In the genomic region with DNA sequence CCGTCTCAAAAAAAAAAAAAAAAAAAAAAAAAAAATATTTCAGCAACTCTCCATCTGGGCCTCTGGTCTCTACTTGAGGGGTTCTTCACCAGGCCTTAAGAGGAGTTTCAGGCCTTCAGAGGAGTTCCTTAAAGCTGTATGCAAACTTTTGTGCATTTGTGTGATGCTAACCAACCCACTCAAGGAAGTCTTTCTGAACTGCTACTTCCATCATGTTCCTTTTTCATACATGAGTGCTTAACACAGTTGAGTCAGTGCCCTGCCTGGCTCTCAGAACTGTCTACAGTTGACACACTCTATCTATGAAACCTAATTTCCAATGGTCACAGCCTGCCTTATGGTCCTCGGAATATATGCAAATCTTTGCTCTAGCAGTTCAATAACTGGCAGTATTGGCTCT, we compare ENCODE assay signal across 14 cellular contexts.
DNase-seq lines count a peak whose midpoint lies in the region; ATAC-seq and TF ChIP-seq lines count a peak whose summit lies in the region.
"Had no signal": no experiment of that assay in that cellular context is flagged by ENCODE, and none has a peak within 500 bp of the region (broad histone marks: within the 10 kb centered on the region; RNA-seq: fewer than 3 reads in every experiment).

No MANE protein-coding gene starts in this region.

- CTCF ChIA-PET in RWPE1 (lab: Yijun Ruan, JAX) = interaction anchor here (0.6 kb wide), 1 partner anchor 9 kb away, joined by 3 read pairs; no protein-coding TSS in a partner anchor
- CTCF ChIA-PET in activated CD8-positive, alpha-beta T cell treated with anti-CD3 and anti-CD28 coated beads, Interleukin-2, amount 10 ng/mL, durations not matched to agents 7 days and 5 days (lab: Charles Lee) = no interaction called here

- H3K9ac ChIP-seq in muscle layer of colon (ENCODE audit: low read length) = no peak overlapping the region
- H3K9ac ChIP-seq: parathyroid adenoma had no signal

- H3K4me1 Mint-ChIP-seq in activated CD8-positive, alpha-beta T cell treated with anti-CD3 and anti-CD28 coated beads, Interleukin-2, amount 10 ng/mL, durations not matched to agents 7 days and 5 days (ENCODE audit: low read depth) = peaks cover 5% of the 10 kb centered on the region
- peaks cover 2 to 43% (median 5%) of the 10 kb centered on the region in 4 donors for H3K4me1 Mint-ChIP-seq in naive thymus-derived CD8-positive, alpha-beta T cell

- no peaks in the 10 kb centered on the region for H3K27me3 ChIP-seq in muscle layer of colon (ENCODE audit: control insufficient read depth in 1 of 2, insufficient read depth in 2 of 2, low read length in 2 of 2)

- no peak for DNase-seq in RWPE1 (ENCODE audit: low spot score)
- no peak for DNase-seq in cardiac septum (ENCODE audit: low spot score)
- DNase-seq in activated CD8-positive, alpha-beta T cell treated with anti-CD3 and anti-CD28 coated beads, Interleukin-2, amount 10 ng/mL, durations not matched to agents 7 days and 5 days = no peak
- DNase-seq in naive thymus-derived CD8-positive, alpha-beta T cell = no peak
- DNase-seq: activated CD4-positive, CD25-positive, alpha-beta regulatory T cell treated with anti-CD3 and anti-CD28 coated beads, Interleukin-2, amount 50 U/mL, for 72 hours; activated gamma-delta T cell treated with Interleukin-2 at 50 U/mL for 16 hours; NCI-H2171; SHP77 treated with DMSO at 0.1 percent for 48 hours had no signal

- no peaks in the 10 kb centered on the region for H3K36me3 Mint-ChIP-seq in activated CD8-positive, alpha-beta T cell treated with anti-CD3 and anti-CD28 coated beads, Interleukin-2, amount 10 ng/mL, durations not matched to agents 7 days and 5 days (ENCODE audit: low read depth)
- no peaks in the 10 kb centered on the region for H3K36me3 Mint-ChIP-seq in naive thymus-derived CD8-positive, alpha-beta T cell

- peak overlapping the region; percentile 50 for H3K27ac ChIP-seq in muscle layer of colon (ENCODE audit: low read depth, low read length)
- H3K27ac ChIP-seq in RWPE1 = no peak overlapping the region
- H3K27ac ChIP-seq: parathyroid adenoma had no signal

- H3K27me3 Mint-ChIP-seq in activated CD8-positive, alpha-beta T cell treated with anti-CD3 and anti-CD28 coated beads, Interleukin-2, amount 10 ng/mL, durations not matched to agents 7 days and 5 days (ENCODE audit: low read depth) = peaks cover 7% of the 10 kb centered on the region
- H3K27me3 Mint-ChIP-seq in naive thymus-derived CD8-positive, alpha-beta T cell = peaks cover 0 to 17% (median 4%) of the 10 kb centered on the region in 5 donors

- intact Hi-C loops in cardiac septum (cut with DNase I) = no loop called here

- H3K36me3 ChIP-seq in muscle layer of colon (ENCODE audit: insufficient read depth, low read length) = no peaks in the 10 kb centered on the region

- H3K9me3 Mint-ChIP-seq in activated CD8-positive, alpha-beta T cell treated with anti-CD3 and anti-CD28 coated beads, Interleukin-2, amount 10 ng/mL, durations not matched to agents 7 days and 5 days (ENCODE audit: insufficient read depth) = no peaks in the 10 kb centered on the region
- H3K9me3 Mint-ChIP-seq in naive thymus-derived CD8-positive, alpha-beta T cell = no peaks in the 10 kb centered on the region

- no peak for TF ChIP-seq CTCF in RWPE1 (conservative IDR thresholded peaks at IDR 0.05; ENCODE audit: low read depth)

- no peak overlapping the region for H3K4me3 Mint-ChIP-seq in activated CD8-positive, alpha-beta T cell treated with anti-CD3 and anti-CD28 coated beads, Interleukin-2, amount 10 ng/mL, durations not matched to agents 7 days and 5 days
- H3K4me3 Mint-ChIP-seq in naive thymus-derived CD8-positive, alpha-beta T cell = no peak overlapping the region

- H3K4me3 ChIP-seq in muscle layer of colon (ENCODE audit: low read depth in 1 of 2, low read length in 2 of 2) = no peak overlapping the region

- H3K4me1 ChIP-seq in muscle layer of colon (ENCODE audit: insufficient read depth, low read length) = peaks cover 16% of the 10 kb centered on the region
- H3K4me1 ChIP-seq: parathyroid adenoma had no signal

- no peaks in the 10 kb centered on the region for H3K9me3 ChIP-seq in muscle layer of colon (ENCODE audit: low read length)

- POLR2A ChIA-PET in RWPE1 (lab: Yijun Ruan, JAX; ENCODE audit: low non-redundant PET) = no interaction called here
- POLR2A ChIA-PET in activated CD8-positive, alpha-beta T cell treated with anti-CD3 and anti-CD28 coated beads, Interleukin-2, amount 10 ng/mL, durations not matched to agents 7 days and 5 days (lab: Charles Lee) = no interaction called here
- POLR2A ChIA-PET in naive thymus-derived CD8-positive, alpha-beta T cell (lab: Charles Lee) = no interaction called here

- H3K27ac Mint-ChIP-seq in activated CD8-positive, alpha-beta T cell treated with anti-CD3 and anti-CD28 coated beads, Interleukin-2, amount 10 ng/mL, durations not matched to agents 7 days and 5 days = no peak overlapping the region
- H3K27ac Mint-ChIP-seq in naive thymus-derived CD8-positive, alpha-beta T cell = no peak overlapping the region

- ATAC-seq in GM18868 (IDR thresholded peaks at IDR 0.05; ENCODE audit: unreplicated experiment) (peak; percentile 51), GM21737 (IDR thresholded peaks at IDR 0.05; ENCODE audit: unreplicated experiment) (peak; percentile 29), HG03432 (IDR thresholded peaks at IDR 0.05; ENCODE audit: unreplicated experiment) (peak; percentile 39)
- no peak for ATAC-seq in activated CD8-positive, alpha-beta T cell treated with anti-CD3 and anti-CD28 coated beads, Interleukin-2, amount 10 ng/mL, durations not matched to agents 7 days and 5 days
- no peak for ATAC-seq in naive thymus-derived CD8-positive, alpha-beta T cell
- ATAC-seq: left lobe of liver had no signal

Comparison
In these comparisons a context has a peak if more than half of its experiments do, and no peak if none do; other contexts are left out.
1. ATAC-seq: peak in GM18868 (single experiment), GM21737 (single experiment) and HG03432 (single experiment); none in activated CD8-positive, alpha-beta T cell treated with anti-CD3 and anti-CD28 coated beads, Interleukin-2, amount 10 ng/mL, durations not matched to agents 7 days and 5 days (single experiment) and naive thymus-derived CD8-positive, alpha-beta T cell (0 of 2).